1 cellular context compared by ENCODE assay signal in genomic region chr4:69707807-69708206, GRCh38.
A peak's percentile ranks its signal among the peaks of the same experiment; 100 is the strongest.
TF ChIP-seq lines count a peak whose summit lies in the region.

No MANE protein-coding gene starts in this region.

TF ChIP-seq in endothelial cell of umbilical vein, 7 proteins besides CTCF, POLR2A, EP300 and RAD21:
- TF ChIP-seq GATA2 (IDR thresholded peaks at IDR 0.05; ENCODE audit: insufficient read depth, insufficient read length, low read depth, low read length) (peak; percentile 42), MAX (IDR thresholded peaks at IDR 0.05; ENCODE audit: insufficient read depth, insufficient read length) (no peak)
